8 cellular contexts compared by ENCODE assay signal in genomic region chr1:111476761-111477309, GRCh38. TPM values are rescaled to one million over a fixed set of nuclear protein-coding genes. Genes with fewer than 3 reads are reported as not detected.
DNase-seq lines count a peak whose midpoint lies in the region; ATAC-seq and TF ChIP-seq lines count a peak whose summit lies in the region.

No MANE protein-coding gene starts in this region.

- peak overlapping the region; percentile 8 for H3K27ac Mint-ChIP-seq in activated T-helper 17 cell treated with anti-CD3 and anti-CD28 coated beads, Interleukin-2, amount 50 U/mL, for 72 hours
- H3K27ac Mint-ChIP-seq in stimulated activated naive B cell treated with anti-CD40 and anti-IgM and Interleukin-4, amounts not matched to agents 10 μg/mL and 1 μg/mL and 100 μg/mL, for 72 hours: peak overlapping the region; percentile 73

- H3K36me3 ChIP-seq in cardiac muscle cell: peaks cover 2% of the 10 kb centered on the region
- no peaks in the 10 kb centered on the region for H3K36me3 ChIP-seq in right atrium auricular region
- no peaks in the 10 kb centered on the region for H3K36me3 ChIP-seq in prostate gland

- TF ChIP-seq CTCF in cardiac muscle cell (IDR thresholded peaks at IDR 0.05; ENCODE audit: low read depth, low read length) (no peak), right atrium auricular region (IDR thresholded peaks at IDR 0.05) (no peak), prostate gland (IDR thresholded peaks at IDR 0.05) (no peak)

- H3K9me3 ChIP-seq in cardiac muscle cell (ENCODE audit: low read depth): no peaks in the 10 kb centered on the region
- no peaks in the 10 kb centered on the region for H3K9me3 ChIP-seq in right atrium auricular region
- H3K9me3 ChIP-seq in prostate gland: no peaks in the 10 kb centered on the region

- intact Hi-C loops in prostate gland (cut with DNase I): no loop called here

- TF ChIP-seq POLR2A in prostate gland (IDR thresholded peaks at IDR 0.05): no peak

- WGBS in prostate gland: 52% methylated on average over 2 of the region's 2 CpGs

- in situ Hi-C loops in G401 (cut with HindIII; ENCODE audit: low sequenced_read_pairs): no loop called here

- no peak overlapping the region for H3K4me3 ChIP-seq in cardiac muscle cell
- no peak overlapping the region for H3K4me3 ChIP-seq in right atrium auricular region
- no peak overlapping the region for H3K4me3 ChIP-seq in prostate gland

- peaks cover 17% of the 10 kb centered on the region for H3K4me1 ChIP-seq in cardiac muscle cell (ENCODE audit: low read depth)
- peaks cover 0 to 36% of the 10 kb centered on the region in 2 donors for H3K4me1 ChIP-seq in right atrium auricular region
- H3K4me1 ChIP-seq in prostate gland (replicated peaks): no peaks in the 10 kb centered on the region

- H3K36me3 Mint-ChIP-seq in activated T-helper 17 cell treated with anti-CD3 and anti-CD28 coated beads, Interleukin-2, amount 50 U/mL, for 72 hours (ENCODE audit: low read depth): peaks cover 22% of the 10 kb centered on the region
- H3K36me3 Mint-ChIP-seq in stimulated activated naive B cell treated with anti-CD40 and anti-IgM and Interleukin-4, amounts not matched to agents 10 μg/mL and 1 μg/mL and 100 μg/mL, for 72 hours: peaks cover 17 to 20% of the 10 kb centered on the region in 2 donors

- peak; percentile 75 for ATAC-seq in HG03520 (IDR thresholded peaks at IDR 0.05; ENCODE audit: unreplicated experiment)
- peak; percentile 64 for ATAC-seq in activated T-helper 17 cell treated with anti-CD3 and anti-CD28 coated beads, Interleukin-2, amount 50 U/mL, for 72 hours (replicated peaks)
- ATAC-seq in stimulated activated naive B cell treated with anti-CD40 and anti-IgM and Interleukin-4, amounts not matched to agents 10 μg/mL and 1 μg/mL and 100 μg/mL, for 72 hours (replicated peaks): peak; percentile 71 to 73

- DNase-seq in cardiac muscle cell (ENCODE audit: low read depth in 1 of 2, low spot score in 1 of 2) (no peak), right atrium auricular region (ENCODE audit: low spot score) (no peak), G401 (ENCODE audit: low spot score) (no peak), prostate gland (ENCODE audit: low spot score) (no peak), COLO829 (ENCODE audit: low spot score) (no peak)
- no peak for DNase-seq in stimulated activated naive B cell treated with anti-CD40 and anti-IgM and Interleukin-4, amounts not matched to agents 10 μg/mL and 1 μg/mL and 100 μg/mL, for 72 hours

- no peak overlapping the region for H3K4me3 Mint-ChIP-seq in activated T-helper 17 cell treated with anti-CD3 and anti-CD28 coated beads, Interleukin-2, amount 50 U/mL, for 72 hours
- peak overlapping the region; percentile 39 to 75 for H3K4me3 Mint-ChIP-seq in stimulated activated naive B cell treated with anti-CD40 and anti-IgM and Interleukin-4, amounts not matched to agents 10 μg/mL and 1 μg/mL and 100 μg/mL, for 72 hours

- H3K9me3 Mint-ChIP-seq in activated T-helper 17 cell treated with anti-CD3 and anti-CD28 coated beads, Interleukin-2, amount 50 U/mL, for 72 hours: peaks cover 5% of the 10 kb centered on the region
- no peaks in the 10 kb centered on the region for H3K9me3 Mint-ChIP-seq in stimulated activated naive B cell treated with anti-CD40 and anti-IgM and Interleukin-4, amounts not matched to agents 10 μg/mL and 1 μg/mL and 100 μg/mL, for 72 hours

- H3K27ac ChIP-seq in cardiac muscle cell (peak overlapping the region; percentile 32), right atrium auricular region (peak overlapping the region in 1 of 2 donors; percentile 25), prostate gland (no peak overlapping the region)

- H3K27me3 Mint-ChIP-seq in activated T-helper 17 cell treated with anti-CD3 and anti-CD28 coated beads, Interleukin-2, amount 50 U/mL, for 72 hours: no peaks in the 10 kb centered on the region
- H3K27me3 Mint-ChIP-seq in stimulated activated naive B cell treated with anti-CD40 and anti-IgM and Interleukin-4, amounts not matched to agents 10 μg/mL and 1 μg/mL and 100 μg/mL, for 72 hours: no peaks in the 10 kb centered on the region

- peaks cover 37% of the 10 kb centered on the region for H3K4me1 Mint-ChIP-seq in activated T-helper 17 cell treated with anti-CD3 and anti-CD28 coated beads, Interleukin-2, amount 50 U/mL, for 72 hours
- H3K4me1 Mint-ChIP-seq in stimulated activated naive B cell treated with anti-CD40 and anti-IgM and Interleukin-4, amounts not matched to agents 10 μg/mL and 1 μg/mL and 100 μg/mL, for 72 hours: peaks cover 45 to 46% of the 10 kb centered on the region in 2 donors

- H3K27me3 ChIP-seq in cardiac muscle cell (no peaks in the 10 kb centered on the region), right atrium auricular region (no peaks in the 10 kb centered on the region), prostate gland (replicated peaks; ENCODE audit: insufficient read depth) (no peaks in the 10 kb centered on the region)

RNA-seq across cellular contexts. Expression of gene C1orf162, which starts 3.1 kb away (rescaled TPM):
- total RNA-seq in cardiac muscle cell (2.0 and 2.3 TPM in 2 replicates), right atrium auricular region (10 to 100 TPM in 1 of 2 donors, 1 to 10 TPM in 1; 9.6 to 33.6 TPM), prostate gland (1 to 10 TPM; 3.2 to 9.6 TPM)
- polyA plus RNA-seq in cardiac muscle cell: 0.99 and 3.2 TPM in 2 replicates
- 1 to 10 TPM; 4.4 to 4.9 TPM for total RNA-seq in activated T-helper 17 cell treated with anti-CD3 and anti-CD28 coated beads, Interleukin-2, amount 50 U/mL, for 72 hours
- 0.51 TPM in 1 of 2 replicates, not detected in the other for total RNA-seq in G401 (2014; rRNA removed; shearing (Covaris generic))

RNA-seq across cellular contexts. Expression of gene ADORA3, which starts 26.6 kb away (rescaled TPM):
- total RNA-seq in cardiac muscle cell: not detected in 2 replicates
- not detected in 2 replicates for polyA plus RNA-seq in cardiac muscle cell
- 10 to 100 TPM in 1 of 2 donors, 1 to 10 TPM in 1; 2.0 to 11.3 TPM for total RNA-seq in right atrium auricular region
- total RNA-seq in activated T-helper 17 cell treated with anti-CD3 and anti-CD28 coated beads, Interleukin-2, amount 50 U/mL, for 72 hours: not detected
- total RNA-seq in G401 (2014; rRNA removed; shearing (Covaris generic)): not detected in 2 replicates
- total RNA-seq in prostate gland: 1 to 10 TPM; 2.0 to 2.9 TPM

RNA-seq across cellular contexts. Expression of gene TMIGD3, which starts 26.6 kb away (rescaled TPM):
- total RNA-seq in cardiac muscle cell: not detected in 2 replicates
- polyA plus RNA-seq in cardiac muscle cell: not detected in 2 replicates
- total RNA-seq in right atrium auricular region: 1 to 10 TPM in 1 of 2 donors, under 1 TPM in 1; 0.63 to 4.8 TPM
- total RNA-seq in activated T-helper 17 cell treated with anti-CD3 and anti-CD28 coated beads, Interleukin-2, amount 50 U/mL, for 72 hours: under 1 TPM in 1 of 2 donors, not detected in 1; 0.41 TPM
- not detected in 2 replicates for total RNA-seq in G401 (2014; rRNA removed; shearing (Covaris generic))
- total RNA-seq in prostate gland: 10 to 100 TPM in 1 of 2 donors, under 1 TPM in 1; 0.64 to 11.4 TPM

RNA-seq across cellular contexts. Expression of gene ATP5PB, which starts 27.6 kb away (rescaled TPM):
- total RNA-seq in cardiac muscle cell: 247 and 438 TPM in 2 replicates
- polyA plus RNA-seq in cardiac muscle cell: 512 and 601 TPM in 2 replicates
- 100 to 1,000 TPM; 297 to 429 TPM for total RNA-seq in right atrium auricular region
- 100 to 1,000 TPM; 235 to 383 TPM for total RNA-seq in activated T-helper 17 cell treated with anti-CD3 and anti-CD28 coated beads, Interleukin-2, amount 50 U/mL, for 72 hours
- total RNA-seq in G401 (2014; rRNA removed; shearing (Covaris generic)): 744 and 851 TPM in 2 replicates
- total RNA-seq in prostate gland: 100 to 1,000 TPM; 144 to 192 TPM

RNA-seq across cellular contexts. Expression of gene WDR77, which starts 27.8 kb away (rescaled TPM):
- total RNA-seq in cardiac muscle cell: 39.3 and 62.1 TPM in 2 replicates
- polyA plus RNA-seq in cardiac muscle cell: 80.5 and 109 TPM in 2 replicates
- 10 to 100 TPM; 29.9 to 44.0 TPM for total RNA-seq in right atrium auricular region
- 10 to 100 TPM; 27.5 to 65.2 TPM for total RNA-seq in activated T-helper 17 cell treated with anti-CD3 and anti-CD28 coated beads, Interleukin-2, amount 50 U/mL, for 72 hours
- 89.2 and 134 TPM in 2 replicates for total RNA-seq in G401 (2014; rRNA removed; shearing (Covaris generic))
- total RNA-seq in prostate gland: 10 to 100 TPM; 19.1 to 31.6 TPM
